ENCODE assay signal across 18 cellular contexts in the genomic region with DNA sequence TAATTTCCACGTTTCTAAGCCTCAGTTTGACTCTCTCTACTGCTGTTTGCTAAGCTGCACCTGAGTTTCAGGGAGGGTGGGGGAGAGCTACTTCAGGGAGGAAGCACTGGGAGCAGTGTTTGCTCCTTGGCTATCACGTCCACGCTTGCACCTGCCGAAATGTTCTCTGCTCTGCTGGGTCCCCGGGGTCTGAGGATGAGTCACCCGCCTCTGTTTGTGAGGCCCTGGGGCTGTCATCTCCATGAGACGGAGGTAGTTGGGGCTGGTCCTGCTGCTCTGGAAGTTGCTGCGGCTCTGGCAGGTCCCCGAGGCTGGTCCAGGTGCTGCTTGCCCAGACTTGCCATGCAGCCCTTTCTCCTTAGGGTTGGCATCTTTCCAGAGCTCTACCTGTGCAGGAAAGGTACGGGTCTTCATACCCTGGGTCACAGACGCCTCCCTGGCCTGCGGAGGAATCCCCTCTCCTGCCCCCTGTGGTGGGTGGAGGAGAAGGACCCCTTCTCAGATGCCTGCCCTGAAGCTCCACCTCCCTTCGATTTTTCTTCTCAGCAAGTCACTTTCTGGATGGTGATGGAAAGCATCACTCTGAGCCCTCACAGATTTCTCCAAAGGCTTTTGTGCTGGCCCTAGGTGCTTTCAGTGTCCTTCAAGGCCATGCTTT.
A peak's percentile ranks its signal among the peaks of the same experiment; 100 is the strongest.
DNase-seq lines count a peak whose midpoint lies in the region; ATAC-seq and TF ChIP-seq lines count a peak whose summit lies in the region.
"Had no signal": no experiment of that assay in that cellular context is flagged by ENCODE, and none has a peak within 500 bp of the region (broad histone marks: within the 10 kb centered on the region; RNA-seq: fewer than 3 reads in every experiment).

No MANE protein-coding gene starts in this region.

- POLR2A ChIA-PET in naive thymus-derived CD8-positive, alpha-beta T cell (lab: Charles Lee): no interaction called here

- DNase-seq in NCI-H2107 treated with DMSO at 0.1 percent for 48 hours (lab: John Stamatoyannopoulos, UW; ENCODE audit: unreplicated experiment) (peak; percentile 1), NCI-H2107 (lab: John Stamatoyannopoulos, UW) (no peak), NCI-H526 (lab: John Stamatoyannopoulos, UW) (peak; percentile 37 to 53), mammary epithelial cell (peak; percentile 39), ureter (ENCODE audit: low spot score) (peak; percentile 70), colonic mucosa (no peak), osteoblast (ENCODE audit: insufficient read length, low spot score, missing footprints) (no peak)
- DNase-seq in naive thymus-derived CD8-positive, alpha-beta T cell: no peak
- DNase-seq: 8988T; activated CD4-positive, alpha-beta T cell treated with anti-CD3 and anti-CD28 coated beads, Interleukin-2, amount 50 U/mL, for 48 hours; CD8-positive, alpha-beta memory T cell; HCEC 1CT; NCI-H446 had no signal

- intact Hi-C loops in mammary epithelial cell (cut with micrococcal nuclease): no loop called here
- intact Hi-C loops in colonic mucosa (cut with DNase I): no loop called here

- H3K9me3 ChIP-seq in mammary epithelial cell (replicated peaks; ENCODE audit: insufficient read depth, low read length): no peaks in the 10 kb centered on the region
- H3K9me3 ChIP-seq in colonic mucosa: no peaks in the 10 kb centered on the region
- H3K9me3 ChIP-seq in osteoblast (ENCODE audit: low read depth, low read length): no peaks in the 10 kb centered on the region
- H3K9me3 ChIP-seq: ascending aorta had no signal

- no peak overlapping the region for H3K27ac Mint-ChIP-seq in naive thymus-derived CD8-positive, alpha-beta T cell
- H3K27ac Mint-ChIP-seq: activated T-helper 2 cell treated with anti-CD3 and anti-CD28 coated beads, Interferon-gamma antibody, Interleukin-2, Interleukin-4, amounts not matched to agents 10 μg/mL and 5 μg/mL and 100 μg/mL, durations not matched to agents 14 hours and 24 hours and 36 hours; CD8-positive, alpha-beta memory T cell had no signal

- H3K9me3 Mint-ChIP-seq in naive thymus-derived CD8-positive, alpha-beta T cell: peaks cover 0 to 2% (median 0%) of the 10 kb centered on the region in 9 donors
- H3K9me3 Mint-ChIP-seq: activated T-helper 2 cell treated with anti-CD3 and anti-CD28 coated beads, Interferon-gamma antibody, Interleukin-2, Interleukin-4, amounts not matched to agents 10 μg/mL and 5 μg/mL and 100 μg/mL, durations not matched to agents 14 hours and 24 hours and 36 hours had no signal

- H3K4me1 ChIP-seq in mammary epithelial cell (ENCODE audit: insufficient read depth, low read length) (peaks cover 4% of the 10 kb centered on the region), colonic mucosa (no peaks in the 10 kb centered on the region), osteoblast (ENCODE audit: insufficient read depth, low read length) (no peaks in the 10 kb centered on the region)
- H3K4me1 ChIP-seq: ascending aorta had no signal

- dilution Hi-C loops in mammary epithelial cell (cut with HindIII; ENCODE audit: low sequenced_read_pairs): no loop called here

- no peaks in the 10 kb centered on the region for H3K36me3 ChIP-seq in mammary epithelial cell (ENCODE audit: insufficient read depth, low read length)
- no peaks in the 10 kb centered on the region for H3K36me3 ChIP-seq in colonic mucosa
- no peaks in the 10 kb centered on the region for H3K36me3 ChIP-seq in osteoblast (ENCODE audit: insufficient read depth, low read length)
- H3K36me3 ChIP-seq: ascending aorta had no signal

- BruUV-seq in mammary epithelial cell (replicated peaks; lab: Mats Ljungman, UMichigan): no TSS peak

- TF ChIP-seq CTCF in mammary epithelial cell (conservative IDR thresholded peaks at IDR 0.05 in 1 of 2, IDR thresholded peaks at IDR 0.05 in 1 of 2; ENCODE audit: extremely low read depth in 1 of 2, insufficient read depth in 1 of 2, low read depth in 1 of 2, low read length in 2 of 2) (no peak), colonic mucosa (IDR thresholded peaks at IDR 0.05) (no peak), osteoblast (IDR thresholded peaks at IDR 0.05; ENCODE audit: extremely low read depth, low read depth, low read length) (no peak)

- no peaks in the 10 kb centered on the region for H3K4me1 Mint-ChIP-seq in naive thymus-derived CD8-positive, alpha-beta T cell
- H3K4me1 Mint-ChIP-seq: CD8-positive, alpha-beta memory T cell had no signal

- H3K9ac ChIP-seq in mammary epithelial cell (ENCODE audit: insufficient read depth, low read length) (no peak overlapping the region), colonic mucosa (ENCODE audit: low read depth in 2 of 2, low read length in 2 of 2) (no peak overlapping the region)
- H3K9ac ChIP-seq: KMS-11 had no signal

- 13% methylated on average over 8 of the region's 13 CpGs for WGBS in mammary epithelial cell (ENCODE audit: low coverage, missing lambda C conversion rate)

- no peak overlapping the region for H3K4me3 Mint-ChIP-seq in naive thymus-derived CD8-positive, alpha-beta T cell
- H3K4me3 Mint-ChIP-seq: CD8-positive, alpha-beta memory T cell had no signal

- CTCF ChIA-PET in mammary epithelial cell (lab: Charles Lee; ENCODE audit: low non-redundant PET): interaction anchor here (0.6 kb wide), 1 partner anchor 293 kb away, joined by 3 read pairs; no protein-coding TSS in a partner anchor

- H3K79me2 ChIP-seq in mammary epithelial cell (ENCODE audit: insufficient read depth, low read length) (no peaks in the 10 kb centered on the region), osteoblast (ENCODE audit: insufficient read depth, low read length) (no peaks in the 10 kb centered on the region)

- no peaks in the 10 kb centered on the region for H3K36me3 Mint-ChIP-seq in naive thymus-derived CD8-positive, alpha-beta T cell
- H3K36me3 Mint-ChIP-seq: CD8-positive, alpha-beta memory T cell had no signal

- no peaks in the 10 kb centered on the region for H4K20me1 ChIP-seq in mammary epithelial cell (ENCODE audit: insufficient read depth, low read length)
- H4K20me1 ChIP-seq in osteoblast (ENCODE audit: insufficient read depth, low read length): no peaks in the 10 kb centered on the region

- H3K27ac ChIP-seq in mammary epithelial cell (ENCODE audit: insufficient read depth, low read depth, low read length) (no peak overlapping the region), colonic mucosa (no peak overlapping the region), osteoblast (ENCODE audit: low read depth, low read length) (no peak overlapping the region)
- H3K27ac ChIP-seq: ascending aorta, KMS-11, skin epidermis had no signal

- H2AFZ ChIP-seq in mammary epithelial cell (ENCODE audit: low read depth, low read length) (peak overlapping the region; percentile 44), osteoblast (ENCODE audit: low read length) (no peak overlapping the region)

- no peak for ATAC-seq in naive thymus-derived CD8-positive, alpha-beta T cell
- ATAC-seq: Right ventricle myocardium inferior had no signal

- peaks cover 16 to 34% (median 19%) of the 10 kb centered on the region in 5 donors for H3K27me3 Mint-ChIP-seq in naive thymus-derived CD8-positive, alpha-beta T cell

- H3K4me2 ChIP-seq in mammary epithelial cell (ENCODE audit: insufficient read depth, low read depth, low read length) (peak overlapping the region; percentile 42), osteoblast (ENCODE audit: insufficient read depth, low read length) (no peak overlapping the region)
- H3K4me2 ChIP-seq: KMS-11 had no signal

- H3K27me3 ChIP-seq in mammary epithelial cell (ENCODE audit: insufficient read depth, low read length) (no peaks in the 10 kb centered on the region), colonic mucosa (peaks cover 8% of the 10 kb centered on the region), osteoblast (ENCODE audit: insufficient read depth, low read length) (no peaks in the 10 kb centered on the region)

- no peak overlapping the region for H3K4me3 ChIP-seq in mammary epithelial cell (replicated peaks in 1 of 3; ENCODE audit: insufficient read depth in 1 of 3, low read depth in 2 of 3, low read length in 3 of 3)
- no peak overlapping the region for H3K4me3 ChIP-seq in colonic mucosa
- no peak overlapping the region for H3K4me3 ChIP-seq in osteoblast (ENCODE audit: insufficient read depth, low read length)
- H3K4me3 ChIP-seq: ascending aorta, skin epidermis had no signal

- in situ Hi-C loops in mammary epithelial cell (cut with MboI; ENCODE audit: low sequenced_read_pairs in 2 of 2): no loop called here

Comparison
In these comparisons a context has a peak if more than half of its experiments do, and no peak if none do; other contexts are left out.
1. DNase-seq: peak in NCI-H2107 treated with DMSO at 0.1 percent for 48 hours (single experiment), NCI-H526 (2 of 2), mammary epithelial cell (single experiment) and ureter (single experiment); none in NCI-H2107 (single experiment), naive thymus-derived CD8-positive, alpha-beta T cell (0 of 10), colonic mucosa (single experiment) and osteoblast (single experiment).